ENCODE assay signal across 8 cellular contexts in the genomic region with DNA sequence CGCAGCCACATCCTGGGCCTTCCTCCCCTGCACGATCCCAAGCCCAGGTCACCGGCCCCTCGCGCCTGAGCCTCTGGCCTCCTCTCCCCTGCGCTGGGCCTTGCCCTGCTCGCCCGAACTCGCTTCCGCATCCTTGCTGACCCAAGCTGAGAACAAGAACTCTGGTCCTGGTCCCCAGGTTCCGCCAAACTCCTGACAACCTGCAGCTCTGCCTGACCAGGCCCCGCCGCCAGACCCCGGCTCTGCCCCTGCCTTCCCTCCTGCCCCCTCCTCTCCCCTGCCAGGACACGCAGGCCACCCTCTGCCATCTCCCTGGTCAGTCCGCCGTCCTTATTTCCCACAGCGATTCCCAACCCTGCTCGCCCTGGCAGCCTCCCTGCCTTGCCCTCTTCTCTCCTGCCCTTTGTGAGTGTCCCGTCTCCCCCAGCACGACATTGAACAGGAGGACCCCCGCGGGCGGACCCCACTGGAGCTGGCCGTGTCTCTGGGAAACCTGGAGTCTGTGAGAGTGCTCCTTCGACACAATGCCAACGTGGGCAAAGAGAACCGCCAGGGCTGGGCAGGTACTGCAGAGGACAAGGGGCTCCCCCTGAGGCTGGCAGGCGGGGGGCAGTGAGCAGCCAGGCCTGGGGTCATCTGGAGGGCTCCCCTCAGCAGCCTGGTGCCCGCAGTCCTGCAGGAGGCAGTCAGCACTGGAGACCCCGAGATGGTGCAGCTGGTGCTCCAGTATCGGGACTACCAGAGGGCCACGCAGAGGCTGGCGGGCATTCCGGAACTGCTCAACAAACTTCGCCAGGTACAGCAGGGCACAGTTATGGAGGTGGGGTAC. TPM values are rescaled to one million over a fixed set of nuclear protein-coding genes. Genes with fewer than 3 reads are reported as not detected.
DNase-seq lines count a peak whose midpoint lies in the region; ATAC-seq and TF ChIP-seq lines count a peak whose summit lies in the region.

No MANE protein-coding gene starts in this region.

- H3K9me2 ChIP-seq in HCT116 (ENCODE audit: insufficient read depth): no peaks in the 10 kb centered on the region

- peak overlapping the region; percentile 85 for H3K4me3 Mint-ChIP-seq in T-helper 1 cell treated with Interleukin-12 subunit alpha and Interleukin-12 subunit beta and Interleukin-4 antibody, amounts not matched to agents 30 μg/mL and 1 μg/mL, for 36 hours

- H3K27me3 Mint-ChIP-seq in T-helper 1 cell treated with Interleukin-12 subunit alpha and Interleukin-12 subunit beta and Interleukin-4 antibody, amounts not matched to agents 30 μg/mL and 1 μg/mL, for 36 hours (ENCODE audit: low read depth): no peaks in the 10 kb centered on the region

- no peak for TF ChIP-seq POLR2A in HCT116 (IDR thresholded peaks at IDR 0.05; ENCODE audit: borderline replicate concordance, extremely low read depth, insufficient read depth, insufficient read length)

- H3K79me2 ChIP-seq in HCT116 (ENCODE audit: insufficient read depth, low read length) (peaks cover 34% of the 10 kb centered on the region; the same call in 1 of the 2 replicates), parathyroid adenoma (no peaks in the 10 kb centered on the region)

- H3K4me3 ChIP-seq in HCT116 (replicated peaks in 1 of 2; ENCODE audit: low read depth in 1 of 2, low read length in 2 of 2) (peak overlapping the region; percentile 79 to 87), foreskin fibroblast (ENCODE audit: low read depth in 1 of 2, low read length in 2 of 2) (peak overlapping the region; percentile 71 to 82), parathyroid adenoma (ENCODE audit: low read depth, low read length) (peak overlapping the region; percentile 37)

- peak overlapping the region; percentile 95 for H3K4me2 ChIP-seq in HCT116 (ENCODE audit: low read length)
- peak overlapping the region; percentile 84 for H3K4me2 ChIP-seq in parathyroid adenoma (ENCODE audit: low read length)

- no peak for TF ChIP-seq RAD21 in HCT116 (IDR thresholded peaks at IDR 0.05; ENCODE audit: low read depth)

- H3K36me3 ChIP-seq in HCT116 (ENCODE audit: control insufficient read depth in 1 of 2, insufficient read depth in 2 of 2, low read length in 2 of 2) (peaks cover 9 to 42% of the 10 kb centered on the region in 2 experiments; a peak in 2 of 4 replicates), parathyroid adenoma (ENCODE audit: control insufficient read depth, insufficient read depth, low read length) (no peaks in the 10 kb centered on the region)

- H4K20me1 ChIP-seq in HCT116 (ENCODE audit: insufficient read depth): no peaks in the 10 kb centered on the region

- H3K9ac ChIP-seq in HCT116 (ENCODE audit: low read length) (peak overlapping the region; percentile 86), parathyroid adenoma (no peak overlapping the region)

- 0 out of 4 replicates have a peak, but pooled peaks cover 0 to 5% of the 10 kb centered on the region in 2 experiments for H3K9me3 ChIP-seq in HCT116 (ENCODE audit: control insufficient read depth in 1 of 2, insufficient read depth in 1 of 2, low read depth in 1 of 2, low read length in 2 of 2)
- H3K9me3 ChIP-seq in parathyroid adenoma (ENCODE audit: control insufficient read depth, low read length): no peaks in the 10 kb centered on the region

- H3K9me3 Mint-ChIP-seq in T-helper 1 cell treated with Interleukin-12 subunit alpha and Interleukin-12 subunit beta and Interleukin-4 antibody, amounts not matched to agents 30 μg/mL and 1 μg/mL, for 36 hours: peaks cover 3% of the 10 kb centered on the region

- BruUV-seq in HCT116 (replicated peaks; lab: Mats Ljungman, UMichigan): no TSS peak

- peak overlapping the region; percentile 85 for H3K27ac Mint-ChIP-seq in T-helper 1 cell treated with Interleukin-12 subunit alpha and Interleukin-12 subunit beta and Interleukin-4 antibody, amounts not matched to agents 30 μg/mL and 1 μg/mL, for 36 hours

- RAD21 ChIA-PET in HCT116 (lab: Charles Lee; ENCODE audit: low non-redundant PET in 1 of 2, low total read pairs in 2 of 2, uncharacterized antibody in 2 of 2, unreplicated experiment in 2 of 2): no interaction called here

- peaks cover 42% of the 10 kb centered on the region for H3K4me1 Mint-ChIP-seq in T-helper 1 cell treated with Interleukin-12 subunit alpha and Interleukin-12 subunit beta and Interleukin-4 antibody, amounts not matched to agents 30 μg/mL and 1 μg/mL, for 36 hours (ENCODE audit: low read depth)

- TF ChIP-seq CTCF in HCT116 (IDR thresholded peaks at IDR 0.05 in 2 of 3, conservative IDR thresholded peaks at IDR 0.05 in 1 of 3; ENCODE audit: borderline replicate concordance in 1 of 3, insufficient read depth in 1 of 3, low read depth in 2 of 3, low read length in 2 of 3) (no peak), foreskin fibroblast (IDR thresholded peaks at IDR 0.05; ENCODE audit: low read depth, low read length) (no peak), parathyroid adenoma (IDR thresholded peaks at IDR 0.05) (no peak)

- POLR2A ChIA-PET in HCT116 (lab: Charles Lee): interaction anchor here (0.6 to 2.1 kb wide), 2 partner anchors 13 to 28 kb away, joined by 3 to 11 read pairs; a partner anchor contains a TSS

- H3K27ac ChIP-seq in HCT116 (ENCODE audit: low read depth, low read length) (peak overlapping the region; percentile 100), parathyroid adenoma (no peak overlapping the region)

- H3K27me3 ChIP-seq in HCT116 (ENCODE audit: insufficient read depth, low read length) (no peaks in the 10 kb centered on the region), parathyroid adenoma (ENCODE audit: control insufficient read depth, insufficient read depth, low read length) (no peaks in the 10 kb centered on the region)

- CTCF ChIA-PET in HCT116 (lab: Charles Lee): no interaction called here

- ATAC-seq in HCT116 (peak; percentile 25; the same call in 1 of the 2 replicates), GM18909 (IDR thresholded peaks at IDR 0.05; ENCODE audit: poor library complexity, unreplicated experiment) (no peak), GM19035 (IDR thresholded peaks at IDR 0.05; ENCODE audit: unreplicated experiment) (no peak)

- intact Hi-C loops in HCT116 (cut with micrococcal nuclease): no loop called here

- DNase-seq in HCT116 (ENCODE audit: low read depth, low spot score) (no peak), foreskin fibroblast (peak in 1 of 2 donors; percentile 52), NCI-H2171 treated with DMSO at 0.1 percent for 48 hours (lab: John Stamatoyannopoulos, UW) (no peak), NCI-H69 (lab: John Stamatoyannopoulos, UW) (no peak)

- H2AFZ ChIP-seq in HCT116 (ENCODE audit: low read depth, low read length, poor library complexity, severe bottlenecking): no peak overlapping the region
- peak overlapping the region; percentile 22 for H2AFZ ChIP-seq in parathyroid adenoma

- H3K36me3 Mint-ChIP-seq in T-helper 1 cell treated with Interleukin-12 subunit alpha and Interleukin-12 subunit beta and Interleukin-4 antibody, amounts not matched to agents 30 μg/mL and 1 μg/mL, for 36 hours (ENCODE audit: low read depth): peaks cover 41% of the 10 kb centered on the region

- H3K4me1 ChIP-seq in HCT116 (ENCODE audit: control insufficient read depth in 1 of 2, insufficient read depth in 2 of 2, low read length in 2 of 2) (peaks cover 13 to 29% of the 10 kb centered on the region in 2 experiments), parathyroid adenoma (peaks cover 11% of the 10 kb centered on the region)

TF ChIP-seq in HCT116, 20 proteins besides CTCF, POLR2A, EP300 and RAD21:
- TF ChIP-seq CEBPB (IDR thresholded peaks at IDR 0.05; ENCODE audit: low read depth) (no peak), ZFX (IDR thresholded peaks at IDR 0.05) (peak; percentile 60; the same call in 1 of the 2 replicates), EGR1 (IDR thresholded peaks at IDR 0.05; ENCODE audit: low read depth) (no peak)

RNA-seq across cellular contexts. Expression of a gene that starts 0.8 kb away (rescaled TPM):
- 61.1 TPM for total RNA-seq in HCT116 (2021; ENCODE audit: unreplicated experiment)
- 31.8 and 36.8 TPM in 2 replicates for polyA plus RNA-seq in HCT116 (2012)

RNA-seq across cellular contexts. Expression of a gene that starts 13.5 kb away (rescaled TPM):
- total RNA-seq in HCT116 (2021; ENCODE audit: unreplicated experiment): 57.8 TPM
- polyA plus RNA-seq in HCT116 (2012): 49.4 and 55.1 TPM in 2 replicates

RNA-seq across cellular contexts. Expression of a gene that starts 23.6 kb away (rescaled TPM):
- 83.0 TPM for total RNA-seq in HCT116 (2021; ENCODE audit: unreplicated experiment)
- polyA plus RNA-seq in HCT116 (2012): 94.4 and 117 TPM in 2 replicates
